ENCODE assay signal across 26 cellular contexts in genomic region chr7:159092701-159093121, GRCh38. TPM values are rescaled to one million over a fixed set of nuclear protein-coding genes. Genes with fewer than 3 reads are reported as not detected.
A peak's percentile ranks its signal among the peaks of the same experiment; 100 is the strongest.
DNase-seq lines count a peak whose midpoint lies in the region; ATAC-seq, FAIRE-seq and TF ChIP-seq lines count a peak whose summit lies in the region.
"Had no signal": no experiment of that assay in that cellular context is flagged by ENCODE, and none has a peak within 500 bp of the region (broad histone marks: within the 10 kb centered on the region; RNA-seq: fewer than 3 reads in every experiment).

No MANE protein-coding gene starts in this region.

- no peak for FAIRE-seq in RCC 7860 (lab: Jason Lieb, UNC)
- FAIRE-seq: GM18507, H54 had no signal

- DNase-seq in WERI-Rb-1 (peak; percentile 10), right cardiac atrium (peak in 1 of 3 donors; percentile 59), thoracic aorta (ENCODE audit: low spot score) (no peak), RCC 7860 (ENCODE audit: low spot score) (no peak)
- no peak for DNase-seq in stimulated activated CD8-positive, alpha-beta memory T cell treated with anti-CD3 and anti-CD28 coated beads, Interleukin-4, amount 100 ng/mL, for 48 hours
- DNase-seq in T-helper 2 cell treated with Interferon-gamma antibody and Interleukin-4, amounts not matched to agents 5 μg/mL and 100 μg/mL, for 36 hours (ENCODE audit: low spot score): no peak
- DNase-seq: activated CD8-positive, alpha-beta memory T cell treated with anti-CD3 and anti-CD28 coated beads for 24 hours; activated naive CD4-positive, alpha-beta T cell treated with anti-CD3 and anti-CD28 coated beads, Interleukin-2, amount 50 U/mL, for 16 hours; caudate nucleus; CD4-positive, CD25-positive, alpha-beta regulatory T cell; hippocampal formation; IMR-90; NCI-H1694; NCI-H2171; NCI-H524 treated with DMSO at 0.1 percent for 48 hours; SK-N-SH; uterus had no signal

- no peak for TF ChIP-seq CTCF in HEK293 (tag by site-specific recombination; IDR thresholded peaks at IDR 0.05)
- no peak for TF ChIP-seq CTCF in WERI-Rb-1 (IDR thresholded peaks at IDR 0.05; ENCODE audit: low read depth, low read length)
- no peak for TF ChIP-seq CTCF in thoracic aorta (IDR thresholded peaks at IDR 0.05)

- 67% methylated on average over 13 of the region's 13 CpGs for WGBS in right cardiac atrium

- H3K27me3 ChIP-seq in WERI-Rb-1 (ENCODE audit: insufficient read depth, low read depth, severe bottlenecking) (no peaks in the 10 kb centered on the region), right cardiac atrium (ENCODE audit: control insufficient read depth, insufficient read depth) (no peaks in the 10 kb centered on the region), thoracic aorta (replicated peaks; ENCODE audit: insufficient read depth) (no peaks in the 10 kb centered on the region)
- H3K27me3 ChIP-seq: uterus had no signal

- H3K4me3 ChIP-seq in HEK293 (ENCODE audit: low read depth, low read length) (no peak overlapping the region), WERI-Rb-1 (ENCODE audit: low read depth, low read length) (no peak overlapping the region), right cardiac atrium (ENCODE audit: low read length) (no peak overlapping the region), thoracic aorta (peak overlapping the region; percentile 52)
- H3K4me3 ChIP-seq: uterus had no signal

- H3K36me3 ChIP-seq in HEK293 (ENCODE audit: control insufficient read depth in 2 of 2, insufficient read depth in 1 of 2, low read length in 2 of 2) (no peaks in the 10 kb centered on the region), WERI-Rb-1 (no peaks in the 10 kb centered on the region), thoracic aorta (no peaks in the 10 kb centered on the region)
- H3K36me3 ChIP-seq: uterus had no signal

- H3K9me3 Mint-ChIP-seq in T-helper 2 cell treated with Interferon-gamma antibody and Interleukin-4, amounts not matched to agents 5 μg/mL and 100 μg/mL, for 36 hours: no peaks in the 10 kb centered on the region

- peaks cover 1% of the 10 kb centered on the region for H3K36me3 Mint-ChIP-seq in T-helper 2 cell treated with Interferon-gamma antibody and Interleukin-4, amounts not matched to agents 5 μg/mL and 100 μg/mL, for 36 hours (ENCODE audit: low read depth)
- H3K36me3 Mint-ChIP-seq: CD4-positive, CD25-positive, alpha-beta regulatory T cell had no signal

- H3K27ac ChIP-seq in HEK293 (ENCODE audit: extremely low read depth, low read depth, low read length) (no peak overlapping the region), WERI-Rb-1 (no peak overlapping the region), right cardiac atrium (ENCODE audit: low read length) (peak overlapping the region; percentile 39), thoracic aorta (peak overlapping the region; percentile 99 to 100)
- H3K27ac ChIP-seq: epithelial cell of prostate, HL-60 had no signal

- CTCF ChIA-PET in HEK293 (lab: Yijun Ruan, JAX): no interaction called here

- POLR2A ChIA-PET in HEK293 (lab: Yijun Ruan, JAX): no interaction called here

- no peak overlapping the region for H3K4me3 Mint-ChIP-seq in T-helper 2 cell treated with Interferon-gamma antibody and Interleukin-4, amounts not matched to agents 5 μg/mL and 100 μg/mL, for 36 hours
- H3K4me3 Mint-ChIP-seq: CD4-positive, CD25-positive, alpha-beta regulatory T cell had no signal

- no peaks in the 10 kb centered on the region for H3K9me3 ChIP-seq in HEK293 (ENCODE audit: control insufficient read depth, insufficient read depth, low read depth, low read length)
- no peaks in the 10 kb centered on the region for H3K9me3 ChIP-seq in WERI-Rb-1 (ENCODE audit: severe bottlenecking)
- H3K9me3 ChIP-seq in right cardiac atrium (ENCODE audit: control insufficient read depth, low read length): no peaks in the 10 kb centered on the region
- no peaks in the 10 kb centered on the region for H3K9me3 ChIP-seq in thoracic aorta
- H3K9me3 ChIP-seq: SK-N-SH, uterus had no signal

- ATAC-seq in right cardiac atrium (no peak), thoracic aorta (ENCODE audit: insufficient number of reproducible peaks, low FRiP score, low read depth) (peak; percentile 41)

- H3K27ac Mint-ChIP-seq in T-helper 2 cell treated with Interferon-gamma antibody and Interleukin-4, amounts not matched to agents 5 μg/mL and 100 μg/mL, for 36 hours: no peak overlapping the region
- H3K27ac Mint-ChIP-seq: CD4-positive, CD25-positive, alpha-beta regulatory T cell had no signal

- H3K27me3 Mint-ChIP-seq in T-helper 2 cell treated with Interferon-gamma antibody and Interleukin-4, amounts not matched to agents 5 μg/mL and 100 μg/mL, for 36 hours (ENCODE audit: low read depth): no peaks in the 10 kb centered on the region

- H3K4me1 Mint-ChIP-seq in T-helper 2 cell treated with Interferon-gamma antibody and Interleukin-4, amounts not matched to agents 5 μg/mL and 100 μg/mL, for 36 hours (ENCODE audit: low read depth): no peaks in the 10 kb centered on the region

- H3K4me1 ChIP-seq in HEK293 (ENCODE audit: control insufficient read depth, insufficient read depth, low read length) (no peaks in the 10 kb centered on the region), right cardiac atrium (ENCODE audit: control insufficient read depth, insufficient read depth, low read length) (peaks cover 4% of the 10 kb centered on the region), thoracic aorta (ENCODE audit: control insufficient read depth in 1 of 2, low read depth in 2 of 2) (peaks cover 40 to 65% of the 10 kb centered on the region in 2 donors)
- H3K4me1 ChIP-seq: uterus had no signal

- intact Hi-C loops in right cardiac atrium (cut with DNase I): no loop called here

TF ChIP-seq in HEK293, 187 proteins besides CTCF, POLR2A, EP300 and RAD21:
- peak; percentile 51 for TF ChIP-seq ZNF341 (tag by site-specific recombination; IDR thresholded peaks at IDR 0.05; ENCODE audit: low read depth)
- no peak for TF ChIP-seq TRIM28 (IDR thresholded peaks at IDR 0.05; ENCODE audit: borderline replicate concordance, low read length)

RNA-seq across cellular contexts. Expression of gene VIPR2, which starts 52.0 kb away (rescaled TPM):
- total RNA-seq in right cardiac atrium (10 to 100 TPM in 2 of 4 donors, 1 to 10 TPM in 2; 9.3 to 13.7 (median 10.1) TPM), thoracic aorta (10 to 100 TPM; 18.3 to 29.5 TPM)
- polyA plus RNA-seq in right cardiac atrium: 7.3 TPM
- total RNA-seq: CD4-positive, CD25-positive, alpha-beta regulatory T cell; fibroblast of villous mesenchyme; IMR-90; lung microvascular endothelial cell; M059J; RPMI7951 had no signal
- polyA plus RNA-seq: CD4-positive, CD25-positive, alpha-beta regulatory T cell; IMR-90; SK-N-SH had no signal

Comparison
In these comparisons a context has a peak if more than half of its experiments do, and no peak if none do; other contexts are left out.
1. H3K27ac ChIP-seq: peak in right cardiac atrium (single experiment) and thoracic aorta (2 of 2); none in HEK293 (single experiment) and WERI-Rb-1 (single experiment).